ENCODE assay signal across 1 cellular context in the genomic region with DNA sequence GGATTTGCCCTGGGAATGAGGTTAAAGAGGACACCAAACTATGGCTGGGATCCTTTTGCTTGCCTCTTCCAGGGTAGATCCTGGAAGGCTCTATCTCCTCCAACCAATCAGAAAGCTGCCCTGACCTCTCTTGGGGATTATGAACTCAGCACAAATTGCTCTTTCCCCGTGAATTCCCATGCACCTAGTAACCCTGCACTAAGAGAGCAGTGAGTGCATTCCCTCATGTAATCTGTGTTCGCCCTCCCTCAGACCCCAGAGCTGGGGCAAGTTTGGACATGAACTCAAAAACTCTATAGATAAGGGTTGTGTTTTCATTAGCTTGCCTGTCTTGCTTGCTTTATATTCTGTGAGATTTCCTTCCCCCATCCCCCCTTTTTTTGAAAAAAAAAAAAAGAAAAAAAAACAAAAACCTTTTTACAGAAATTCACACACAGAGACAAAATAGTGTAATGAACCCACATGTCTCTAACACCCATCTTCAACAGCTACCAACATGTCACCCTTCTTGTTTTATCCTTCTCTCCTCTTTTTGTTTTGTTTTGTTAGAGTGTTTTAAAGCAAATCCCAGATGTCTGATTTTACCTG.
TF ChIP-seq lines count a peak whose summit lies in the region.

No MANE protein-coding gene starts in this region.

TF ChIP-seq in GM23338, 12 proteins besides CTCF, POLR2A, EP300 and RAD21 (continued from another document):
- TF ChIP-seq, protein P1, sequence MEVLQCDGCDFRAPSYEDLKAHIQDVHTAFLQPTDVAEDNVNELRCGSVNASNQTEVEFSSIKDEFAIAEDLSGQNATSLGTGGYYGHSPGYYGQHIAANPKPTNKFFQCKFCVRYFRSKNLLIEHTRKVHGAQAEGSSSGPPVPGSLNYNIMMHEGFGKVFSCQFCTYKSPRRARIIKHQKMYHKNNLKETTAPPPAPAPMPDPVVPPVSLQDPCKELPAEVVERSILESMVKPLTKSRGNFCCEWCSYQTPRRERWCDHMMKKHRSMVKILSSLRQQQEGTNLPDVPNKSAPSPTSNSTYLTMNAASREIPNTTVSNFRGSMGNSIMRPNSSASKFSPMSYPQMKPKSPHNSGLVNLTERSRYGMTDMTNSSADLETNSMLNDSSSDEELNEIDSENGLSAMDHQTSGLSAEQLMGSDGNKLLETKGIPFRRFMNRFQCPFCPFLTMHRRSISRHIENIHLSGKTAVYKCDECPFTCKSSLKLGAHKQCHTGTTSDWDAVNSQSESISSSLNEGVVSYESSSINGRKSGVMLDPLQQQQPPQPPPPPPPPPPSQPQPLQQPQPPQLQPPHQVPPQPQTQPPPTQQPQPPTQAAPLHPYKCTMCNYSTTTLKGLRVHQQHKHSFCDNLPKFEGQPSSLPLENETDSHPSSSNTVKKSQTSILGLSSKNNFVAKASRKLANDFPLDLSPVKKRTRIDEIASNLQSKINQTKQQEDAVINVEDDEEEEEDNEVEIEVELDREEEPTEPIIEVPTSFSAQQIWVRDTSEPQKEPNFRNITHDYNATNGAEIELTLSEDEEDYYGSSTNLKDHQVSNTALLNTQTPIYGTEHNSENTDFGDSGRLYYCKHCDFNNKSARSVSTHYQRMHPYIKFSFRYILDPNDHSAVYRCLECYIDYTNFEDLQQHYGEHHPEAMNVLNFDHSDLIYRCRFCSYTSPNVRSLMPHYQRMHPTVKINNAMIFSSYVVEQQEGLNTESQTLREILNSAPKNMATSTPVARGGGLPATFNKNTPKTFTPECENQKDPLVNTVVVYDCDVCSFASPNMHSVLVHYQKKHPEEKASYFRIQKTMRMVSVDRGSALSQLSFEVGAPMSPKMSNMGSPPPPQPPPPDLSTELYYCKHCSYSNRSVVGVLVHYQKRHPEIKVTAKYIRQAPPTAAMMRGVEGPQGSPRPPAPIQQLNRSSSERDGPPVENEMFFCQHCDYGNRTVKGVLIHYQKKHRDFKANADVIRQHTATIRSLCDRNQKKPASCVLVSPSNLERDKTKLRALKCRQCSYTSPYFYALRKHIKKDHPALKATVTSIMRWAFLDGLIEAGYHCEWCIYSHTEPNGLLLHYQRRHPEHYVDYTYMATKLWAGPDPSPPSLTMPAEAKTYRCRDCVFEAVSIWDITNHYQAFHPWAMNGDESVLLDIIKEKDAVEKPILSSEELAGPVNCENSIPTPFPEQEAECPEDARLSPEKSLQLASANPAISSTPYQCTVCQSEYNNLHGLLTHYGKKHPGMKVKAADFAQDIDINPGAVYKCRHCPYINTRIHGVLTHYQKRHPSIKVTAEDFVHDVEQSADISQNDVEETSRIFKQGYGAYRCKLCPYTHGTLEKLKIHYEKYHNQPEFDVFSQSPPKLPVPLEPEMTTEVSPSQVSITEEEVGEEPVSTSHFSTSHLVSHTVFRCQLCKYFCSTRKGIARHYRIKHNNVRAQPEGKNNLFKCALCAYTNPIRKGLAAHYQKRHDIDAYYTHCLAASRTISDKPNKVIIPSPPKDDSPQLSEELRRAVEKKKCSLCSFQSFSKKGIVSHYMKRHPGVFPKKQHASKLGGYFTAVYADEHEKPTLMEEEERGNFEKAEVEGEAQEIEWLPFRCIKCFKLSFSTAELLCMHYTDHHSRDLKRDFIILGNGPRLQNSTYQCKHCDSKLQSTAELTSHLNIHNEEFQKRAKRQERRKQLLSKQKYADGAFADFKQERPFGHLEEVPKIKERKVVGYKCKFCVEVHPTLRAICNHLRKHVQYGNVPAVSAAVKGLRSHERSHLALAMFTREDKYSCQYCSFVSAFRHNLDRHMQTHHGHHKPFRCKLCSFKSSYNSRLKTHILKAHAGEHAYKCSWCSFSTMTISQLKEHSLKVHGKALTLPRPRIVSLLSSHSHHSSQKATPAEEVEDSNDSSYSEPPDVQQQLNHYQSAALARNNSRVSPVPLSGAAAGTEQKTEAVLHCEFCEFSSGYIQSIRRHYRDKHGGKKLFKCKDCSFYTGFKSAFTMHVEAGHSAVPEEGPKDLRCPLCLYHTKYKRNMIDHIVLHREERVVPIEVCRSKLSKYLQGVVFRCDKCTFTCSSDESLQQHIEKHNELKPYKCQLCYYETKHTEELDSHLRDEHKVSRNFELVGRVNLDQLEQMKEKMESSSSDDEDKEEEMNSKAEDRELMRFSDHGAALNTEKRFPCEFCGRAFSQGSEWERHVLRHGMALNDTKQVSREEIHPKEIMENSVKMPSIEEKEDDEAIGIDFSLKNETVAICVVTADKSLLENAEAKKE (CRISPR knock-in tag; IDR thresholded peaks at IDR 0.05) = no peak
